In genomic region chr22:21861290-21861848, GRCh38 we compare ENCODE assay signal across 13 cellular contexts. TPM values are rescaled to one million over a fixed set of nuclear protein-coding genes. Genes with fewer than 3 reads are reported as not detected.
A peak's percentile ranks its signal among the peaks of the same experiment; 100 is the strongest.
DNase-seq lines count a peak whose midpoint lies in the region; ATAC-seq and TF ChIP-seq lines count a peak whose summit lies in the region.
"Had no signal": no experiment of that assay in that cellular context is flagged by ENCODE, and none has a peak within 500 bp of the region (broad histone marks: within the 10 kb centered on the region; RNA-seq: fewer than 3 reads in every experiment).

No MANE protein-coding gene starts in this region.

- H3K4me1 Mint-ChIP-seq in GM23338 = peaks cover 64% of the 10 kb centered on the region

- 5% methylated on average over 2 of the region's 3 CpGs for WGBS in mammary epithelial cell (ENCODE audit: low coverage, missing lambda C conversion rate)
- 88 to 98% (median 89%) methylated on average over 3 of the region's 3 CpGs for WGBS in adrenal gland, 4 donors

- no peak overlapping the region; the same call in 2 of the 3 replicates for H3K4me3 Mint-ChIP-seq in GM23338
- H3K4me3 Mint-ChIP-seq: stimulated activated naive CD8-positive, alpha-beta T cell treated with anti-CD3 and anti-CD28 coated beads, Interleukin-15, Interleukin-2, amounts not matched to agents 100 ng/mL and 50 ng/mL, for 24 hours had no signal

- TF ChIP-seq CTCF in GM23338 (conservative IDR thresholded peaks at IDR 0.05; ENCODE audit: low read depth in 2 of 2) (no peak), mammary epithelial cell (conservative IDR thresholded peaks at IDR 0.05 in 1 of 2, IDR thresholded peaks at IDR 0.05 in 1 of 2; ENCODE audit: extremely low read depth in 1 of 2, insufficient read depth in 1 of 2, low read depth in 1 of 2, low read length in 2 of 2) (no peak), adrenal gland (IDR thresholded peaks at IDR 0.05) (no peak)

- H3K36me3 ChIP-seq in BLaER1 = peaks cover 15% of the 10 kb centered on the region; the same call in 1 of the 2 replicates
- H3K36me3 ChIP-seq in GM23338 (ENCODE audit: insufficient read depth) = 0 out of 2 replicates have a peak, but pooled peaks cover 3% of the 10 kb centered on the region
- H3K36me3 ChIP-seq in mammary epithelial cell (ENCODE audit: insufficient read depth, low read length) = no peaks in the 10 kb centered on the region
- H3K36me3 ChIP-seq in adrenal gland (replicated peaks in 1 of 2) = no peaks in the 10 kb centered on the region
- H3K36me3 ChIP-seq: heart left ventricle, prostate gland had no signal

- no peaks in the 10 kb centered on the region for H3K9me2 ChIP-seq in GM23338 (ENCODE audit: insufficient read depth)

- no peaks in the 10 kb centered on the region; the same call in 2 of the 3 replicates for H3K9me3 Mint-ChIP-seq in GM23338
- H3K9me3 Mint-ChIP-seq: stimulated activated naive CD8-positive, alpha-beta T cell treated with anti-CD3 and anti-CD28 coated beads, Interleukin-15, Interleukin-2, amounts not matched to agents 100 ng/mL and 50 ng/mL, for 24 hours had no signal

- H3K27ac Mint-ChIP-seq in GM23338 = peak overlapping the region; percentile 42
- H3K27ac Mint-ChIP-seq: stimulated activated naive CD8-positive, alpha-beta T cell treated with anti-CD3 and anti-CD28 coated beads, Interleukin-15, Interleukin-2, amounts not matched to agents 100 ng/mL and 50 ng/mL, for 24 hours had no signal

- dilution Hi-C loops in mammary epithelial cell (cut with HindIII; ENCODE audit: low sequenced_read_pairs) = no loop called here

- no peaks in the 10 kb centered on the region for H3K9me3 ChIP-seq in BLaER1
- H3K9me3 ChIP-seq in mammary epithelial cell (replicated peaks; ENCODE audit: insufficient read depth, low read length) = no peaks in the 10 kb centered on the region
- H3K9me3 ChIP-seq in adrenal gland (replicated peaks in 1 of 3) = no peaks in the 10 kb centered on the region
- H3K9me3 ChIP-seq: heart left ventricle, prostate gland had no signal

- intact Hi-C loops in mammary epithelial cell (cut with micrococcal nuclease) = loop anchor here (10.0 kb wide), 1 partner anchor 47 kb away; no protein-coding TSS in a partner anchor
- intact Hi-C loops in adrenal gland (cut with DNase I) = loop anchor here in 1 of 2 donors (10.0 kb wide), 2 partner anchors 57 to 73 kb away; no protein-coding TSS in a partner anchor

- peaks cover under 1% of the 10 kb centered on the region; the same call in 1 of the 2 replicates for H3F3A ChIP-seq in GM23338 (replicated peaks; ENCODE audit: low read depth)

- H2AFZ ChIP-seq in GM23338 (no peak overlapping the region), mammary epithelial cell (ENCODE audit: low read depth, low read length) (no peak overlapping the region)

- H3K27me3 ChIP-seq in BLaER1 = no peaks in the 10 kb centered on the region
- no peaks in the 10 kb centered on the region for H3K27me3 ChIP-seq in GM23338 (ENCODE audit: insufficient read depth)
- no peaks in the 10 kb centered on the region for H3K27me3 ChIP-seq in mammary epithelial cell (ENCODE audit: insufficient read depth, low read length)
- H3K27me3 ChIP-seq in adrenal gland = no peaks in the 10 kb centered on the region
- H3K27me3 ChIP-seq: heart left ventricle had no signal

- no peak overlapping the region for H3K4me3 ChIP-seq in BLaER1
- H3K4me3 ChIP-seq in GM23338 = no peak overlapping the region
- H3K4me3 ChIP-seq in mammary epithelial cell (replicated peaks in 1 of 3; ENCODE audit: insufficient read depth in 1 of 3, low read depth in 2 of 3, low read length in 3 of 3) = no peak overlapping the region
- H3K4me3 ChIP-seq in adrenal gland = no peak overlapping the region
- H3K4me3 ChIP-seq: heart left ventricle, prostate gland had no signal

- TF ChIP-seq POLR2A in adrenal gland (IDR thresholded peaks at IDR 0.05) = no peak

- no peak for DNase-seq in GM23338 (ENCODE audit: low spot score)
- peak; percentile 66 for DNase-seq in mammary epithelial cell
- DNase-seq in mesenteric fat pad (ENCODE audit: low spot score) = peak; percentile 5
- no peak for DNase-seq in adrenal gland
- DNase-seq in AG08395 (ENCODE audit: low spot score) = no peak
- no peak for DNase-seq in T1000 (lab: John Stamatoyannopoulos, UW)
- DNase-seq in midbrain (lab: John Stamatoyannopoulos, UW) = no peak
- DNase-seq: anterior cingulate cortex, heart left ventricle had no signal

- H4K20me1 ChIP-seq in BLaER1 = peaks cover 100% of the 10 kb centered on the region
- peaks cover 99% of the 10 kb centered on the region for H4K20me1 ChIP-seq in GM23338 (replicated peaks; ENCODE audit: insufficient read depth)
- peaks cover 27% of the 10 kb centered on the region for H4K20me1 ChIP-seq in mammary epithelial cell (ENCODE audit: insufficient read depth, low read length)

- H3K36me3 Mint-ChIP-seq in GM23338 (ENCODE audit: low read depth) = no peaks in the 10 kb centered on the region; the same call in 1 of the 3 replicates

- BruUV-seq in mammary epithelial cell (replicated peaks; lab: Mats Ljungman, UMichigan) = no TSS peak

- CTCF ChIA-PET in mammary epithelial cell (lab: Charles Lee; ENCODE audit: low non-redundant PET) = no interaction called here

- H3K4me2 ChIP-seq in BLaER1 (peak overlapping the region; percentile 41), GM23338 (peak overlapping the region; percentile 44; the same call in 1 of the 2 replicates), mammary epithelial cell (ENCODE audit: insufficient read depth, low read depth, low read length) (peak overlapping the region; percentile 54)

- peaks cover 5% of the 10 kb centered on the region for H3K27me3 Mint-ChIP-seq in GM23338 (ENCODE audit: insufficient read depth, low read depth, poor library complexity)
- H3K27me3 Mint-ChIP-seq: stimulated activated naive CD8-positive, alpha-beta T cell treated with anti-CD3 and anti-CD28 coated beads, Interleukin-15, Interleukin-2, amounts not matched to agents 100 ng/mL and 50 ng/mL, for 24 hours had no signal

- H3K79me2 ChIP-seq in GM23338 (replicated peaks; ENCODE audit: insufficient read depth) = peaks cover 100% of the 10 kb centered on the region
- peaks cover 100% of the 10 kb centered on the region for H3K79me2 ChIP-seq in mammary epithelial cell (ENCODE audit: insufficient read depth, low read length)

- H3K4me1 ChIP-seq in BLaER1 = peaks cover 73% of the 10 kb centered on the region
- H3K4me1 ChIP-seq in GM23338 (ENCODE audit: insufficient read depth) = peaks cover 54% of the 10 kb centered on the region
- peaks cover 39% of the 10 kb centered on the region for H3K4me1 ChIP-seq in mammary epithelial cell (ENCODE audit: insufficient read depth, low read length)
- peaks cover 8 to 91% of the 10 kb centered on the region in 2 donors for H3K4me1 ChIP-seq in adrenal gland (replicated peaks in 1 of 2)

- H3K27ac ChIP-seq in BLaER1 = no peak overlapping the region
- H3K27ac ChIP-seq in GM23338 (ENCODE audit: low read depth) = peak overlapping the region; percentile 21; the same call in 1 of the 2 replicates
- H3K27ac ChIP-seq in mammary epithelial cell (ENCODE audit: insufficient read depth, low read depth, low read length) = peak overlapping the region; percentile 22
- H3K27ac ChIP-seq in adrenal gland = peak overlapping the region in 1 of 5 donors; percentile 3
- H3K27ac ChIP-seq: C4-2B, prostate gland had no signal

- ATAC-seq in GM23338 = no peak

- in situ Hi-C loops in mammary epithelial cell (cut with MboI; ENCODE audit: low sequenced_read_pairs in 2 of 2) = no loop called here

- H3K9ac ChIP-seq in BLaER1 (no peak overlapping the region), mammary epithelial cell (ENCODE audit: insufficient read depth, low read length) (no peak overlapping the region)

RNA-seq across cellular contexts. Expression of gene MAPK1, which starts 6.1 kb away (rescaled TPM):
- 56.0 and 77.5 TPM in 2 replicates for total RNA-seq in GM23338 (2014; rRNA removed; shearing (Covaris generic))
- polyA plus RNA-seq in GM23338 (2016; fragmentation: Nextera tagmentation; extraction: Ambion mirVana) = 16.0 and 17.4 TPM in 2 replicates
- 100 to 1,000 TPM; 106 to 147 TPM for total RNA-seq in mammary epithelial cell
- 69.1 TPM for polyA plus RNA-seq in mammary epithelial cell
- 86.6 TPM for polyA minus RNA-seq in mammary epithelial cell
- total RNA-seq in mesenteric fat pad = 109 TPM
- 100 to 1,000 TPM in 4 of 8 donors, 10 to 100 TPM in 4; 63.3 to 201 (median 107) TPM for total RNA-seq in adrenal gland
- 100 to 1,000 TPM in 1 of 3 donors, 10 to 100 TPM in 1, 1 to 10 TPM in 1; 9.6 to 142 (median 10.3) TPM for polyA plus RNA-seq in adrenal gland

Comparison
In these comparisons a context has a peak if more than half of its experiments do, and no peak if none do; other contexts are left out.
1. DNase-seq: peak in mammary epithelial cell (single experiment) and mesenteric fat pad (single experiment); none in GM23338 (single experiment), adrenal gland (0 of 7), AG08395 (single experiment), T1000 (single experiment) and midbrain (single experiment).
2. Peak in every context shown above with its lines, with median percentiles within 50 percentile points of each other: H3K4me2 ChIP-seq.